ENCODE assay signal across 9 cellular contexts in genomic region chr9:133429641-133430161, GRCh38. TPM values are rescaled to one million over a fixed set of nuclear protein-coding genes. Genes with fewer than 3 reads are reported as not detected.
DNase-seq lines count a peak whose midpoint lies in the region; ATAC-seq and TF ChIP-seq lines count a peak whose summit lies in the region.
"Had no signal": no experiment of that assay in that cellular context is flagged by ENCODE, and none has a peak within 500 bp of the region (broad histone marks: within the 10 kb centered on the region; RNA-seq: fewer than 3 reads in every experiment).

No MANE protein-coding gene starts in this region.

- intact Hi-C loops in natural killer cell (cut with micrococcal nuclease), result no loop called here
- intact Hi-C loops in upper lobe of right lung (cut with DNase I), result no loop called here
- intact Hi-C loops in MCF 10A (cut with micrococcal nuclease), result no loop called here
- intact Hi-C loops in esophagus squamous epithelium (cut with DNase I), result no loop called here

- H3K27ac ChIP-seq in upper lobe of right lung (no peak overlapping the region), esophagus squamous epithelium (no peak overlapping the region)
- H3K27ac ChIP-seq: KMS-11 had no signal

- POLR2A ChIA-PET in activated naive CD8-positive, alpha-beta T cell treated with anti-CD3 and anti-CD28 coated beads, Interleukin-2, amount 10 ng/mL, durations not matched to agents 7 days and 5 days (lab: Charles Lee), result no interaction called here
- POLR2A ChIA-PET in MCF 10A (lab: Yijun Ruan, JAX), result no interaction called here

- no peak overlapping the region for H3K27ac Mint-ChIP-seq in natural killer cell
- H3K27ac Mint-ChIP-seq in natural killer cell treated with Interleukin-12 subunit alpha and Interleukin-12 subunit beta and Interleukin-15 and Interleukin-18, amount 100 ng/mL, for 72 hours, result no peak overlapping the region
- H3K27ac Mint-ChIP-seq in activated naive CD8-positive, alpha-beta T cell treated with anti-CD3 and anti-CD28 coated beads, Interleukin-2, amount 10 ng/mL, durations not matched to agents 7 days and 5 days, result no peak overlapping the region
- H3K27ac Mint-ChIP-seq in MCF 10A (ENCODE audit: low read depth, unreplicated experiment), result no peak overlapping the region

- H3K9me3 Mint-ChIP-seq in natural killer cell (no peaks in the 10 kb centered on the region), MCF 10A (ENCODE audit: unreplicated experiment) (no peaks in the 10 kb centered on the region)
- H3K9me3 Mint-ChIP-seq in natural killer cell treated with Interleukin-12 subunit alpha and Interleukin-12 subunit beta and Interleukin-15 and Interleukin-18, amount 100 ng/mL, for 72 hours, result no peaks in the 10 kb centered on the region
- no peaks in the 10 kb centered on the region for H3K9me3 Mint-ChIP-seq in activated naive CD8-positive, alpha-beta T cell treated with anti-CD3 and anti-CD28 coated beads, Interleukin-2, amount 10 ng/mL, durations not matched to agents 7 days and 5 days

- WGBS in esophagus squamous epithelium, 2 donors, result 42 to 53% methylated on average over 6 to 12 of the region's 49 CpGs

- no peaks in the 10 kb centered on the region for H3K9me3 ChIP-seq in upper lobe of right lung
- H3K9me3 ChIP-seq in esophagus squamous epithelium, result no peaks in the 10 kb centered on the region

- H3K4me1 ChIP-seq in upper lobe of right lung (peaks cover 3% of the 10 kb centered on the region), esophagus squamous epithelium (peaks cover 0 to 23% (median 9%) of the 10 kb centered on the region in 3 donors)

- H3K27me3 ChIP-seq in upper lobe of right lung (peaks cover 29% of the 10 kb centered on the region), esophagus squamous epithelium (peaks cover 0 to 49% (median 2%) of the 10 kb centered on the region in 4 donors)

- H3K36me3 Mint-ChIP-seq in natural killer cell (no peaks in the 10 kb centered on the region), MCF 10A (ENCODE audit: insufficient read depth, unreplicated experiment) (no peaks in the 10 kb centered on the region)
- H3K36me3 Mint-ChIP-seq in natural killer cell treated with Interleukin-12 subunit alpha and Interleukin-12 subunit beta and Interleukin-15 and Interleukin-18, amount 100 ng/mL, for 72 hours, result no peaks in the 10 kb centered on the region
- H3K36me3 Mint-ChIP-seq in activated naive CD8-positive, alpha-beta T cell treated with anti-CD3 and anti-CD28 coated beads, Interleukin-2, amount 10 ng/mL, durations not matched to agents 7 days and 5 days, result no peaks in the 10 kb centered on the region

- BruUV-seq in MCF 10A (replicated peaks; lab: Mats Ljungman, UMichigan), result no TSS peak

- H3K4me3 Mint-ChIP-seq in natural killer cell (peak overlapping the region; percentile 63), MCF 10A (ENCODE audit: unreplicated experiment) (no peak overlapping the region)
- no peak overlapping the region for H3K4me3 Mint-ChIP-seq in natural killer cell treated with Interleukin-12 subunit alpha and Interleukin-12 subunit beta and Interleukin-15 and Interleukin-18, amount 100 ng/mL, for 72 hours
- H3K4me3 Mint-ChIP-seq in activated naive CD8-positive, alpha-beta T cell treated with anti-CD3 and anti-CD28 coated beads, Interleukin-2, amount 10 ng/mL, durations not matched to agents 7 days and 5 days, result peak overlapping the region; percentile 39

- H3K36me3 ChIP-seq in upper lobe of right lung (no peaks in the 10 kb centered on the region), esophagus squamous epithelium (no peaks in the 10 kb centered on the region)

- peak in 1 of 3 donors; percentile 31 for ATAC-seq in natural killer cell
- no peak for ATAC-seq in natural killer cell treated with Interleukin-12 subunit alpha and Interleukin-12 subunit beta and Interleukin-15 and Interleukin-18, amount 100 ng/mL, for 72 hours
- peak; percentile 24 for ATAC-seq in activated naive CD8-positive, alpha-beta T cell treated with anti-CD3 and anti-CD28 coated beads, Interleukin-2, amount 10 ng/mL, durations not matched to agents 7 days and 5 days (ENCODE audit: low read depth)
- ATAC-seq in upper lobe of right lung, result peak; percentile 44

- H3K4me1 Mint-ChIP-seq in natural killer cell (peaks cover 0 to 6% of the 10 kb centered on the region in 2 donors), MCF 10A (ENCODE audit: insufficient read depth, unreplicated experiment) (no peaks in the 10 kb centered on the region)
- no peaks in the 10 kb centered on the region for H3K4me1 Mint-ChIP-seq in natural killer cell treated with Interleukin-12 subunit alpha and Interleukin-12 subunit beta and Interleukin-15 and Interleukin-18, amount 100 ng/mL, for 72 hours (ENCODE audit: low read depth in 2 of 2)
- peaks cover 4% of the 10 kb centered on the region for H3K4me1 Mint-ChIP-seq in activated naive CD8-positive, alpha-beta T cell treated with anti-CD3 and anti-CD28 coated beads, Interleukin-2, amount 10 ng/mL, durations not matched to agents 7 days and 5 days

- CTCF ChIA-PET in MCF 10A (lab: Yijun Ruan, JAX), result interaction anchor here (0.9 kb wide), 1 partner anchor 20 kb away, joined by 3 read pairs; no protein-coding TSS in a partner anchor

- no peak for DNase-seq in natural killer cell
- DNase-seq in natural killer cell treated with Interleukin-12 subunit alpha and Interleukin-12 subunit beta and Interleukin-15 and Interleukin-18, amount 100 ng/mL, for 72 hours (ENCODE audit: low spot score), result no peak
- DNase-seq in activated naive CD8-positive, alpha-beta T cell treated with anti-CD3 and anti-CD28 coated beads, Interleukin-2, amount 10 ng/mL, durations not matched to agents 7 days and 5 days, result peak; percentile 41
- DNase-seq in iPS-NIHi7 (ENCODE audit: extremely low spot score), result peak; percentile 95
- no peak for DNase-seq in upper lobe of right lung
- no peak for DNase-seq in MCF 10A (ENCODE audit: unreplicated experiment)
- no peak for DNase-seq in esophagus squamous epithelium (lab: John Stamatoyannopoulos, UW)
- no peak for DNase-seq in COLO829 (ENCODE audit: low spot score)

- H3K27me3 Mint-ChIP-seq in natural killer cell (ENCODE audit: low read depth in 2 of 2) (peaks cover 8 to 22% of the 10 kb centered on the region in 2 donors), MCF 10A (ENCODE audit: insufficient read depth, unreplicated experiment) (peaks cover 34% of the 10 kb centered on the region)
- peaks cover 2 to 11% of the 10 kb centered on the region in 2 donors for H3K27me3 Mint-ChIP-seq in natural killer cell treated with Interleukin-12 subunit alpha and Interleukin-12 subunit beta and Interleukin-15 and Interleukin-18, amount 100 ng/mL, for 72 hours
- peaks cover 34% of the 10 kb centered on the region for H3K27me3 Mint-ChIP-seq in activated naive CD8-positive, alpha-beta T cell treated with anti-CD3 and anti-CD28 coated beads, Interleukin-2, amount 10 ng/mL, durations not matched to agents 7 days and 5 days

- no peak for TF ChIP-seq CTCF in natural killer cell (IDR thresholded peaks at IDR 0.05)
- TF ChIP-seq CTCF in upper lobe of right lung (IDR thresholded peaks at IDR 0.05), result peak; percentile 11
- no peak for TF ChIP-seq CTCF in MCF 10A (IDR thresholded peaks at IDR 0.05; ENCODE audit: unreplicated experiment)
- peak in 3 of 6 experiments; percentile 11 to 16 (median 14) for TF ChIP-seq CTCF in esophagus squamous epithelium (IDR thresholded peaks at IDR 0.05)

- no peak for TF ChIP-seq POLR2A in esophagus squamous epithelium (IDR thresholded peaks at IDR 0.05)

- H3K4me3 ChIP-seq in upper lobe of right lung (no peak overlapping the region), esophagus squamous epithelium (no peak overlapping the region)

RNA-seq across cellular contexts. Expression of gene ADAMTS13, which starts 7.5 kb away (rescaled TPM):
- total RNA-seq in natural killer cell, result 1 to 10 TPM; 2.3 to 3.0 (median 2.8) TPM
- 1 to 10 TPM in 1 of 2 donors, under 1 TPM in 1; 0.67 to 1.1 TPM for total RNA-seq in natural killer cell treated with Interleukin-12 subunit alpha and Interleukin-12 subunit beta and Interleukin-15 and Interleukin-18, amount 100 ng/mL, for 72 hours
- 1 to 10 TPM; 3.2 to 3.5 TPM for total RNA-seq in activated naive CD8-positive, alpha-beta T cell treated with anti-CD3 and anti-CD28 coated beads, Interleukin-2, amount 10 ng/mL, durations not matched to agents 7 days and 5 days
- total RNA-seq in upper lobe of right lung, result 2.0 TPM
- total RNA-seq in MCF 10A (2022), result 4.1 and 6.1 TPM in 2 replicates
- total RNA-seq in esophagus squamous epithelium, result 1 to 10 TPM in 1 of 4 donors, under 1 TPM in 3; 0.21 to 2.5 (median 0.33) TPM

RNA-seq across cellular contexts. Expression of gene REXO4, which starts 11.9 kb away (rescaled TPM):
- total RNA-seq in natural killer cell (10 to 100 TPM; 14.2 to 21.6 (median 18.8) TPM), upper lobe of right lung (22.6 TPM), MCF 10A (2022) (26.0 and 38.1 TPM in 2 replicates), esophagus squamous epithelium (10 to 100 TPM; 21.5 to 26.0 (median 21.7) TPM)
- total RNA-seq in natural killer cell treated with Interleukin-12 subunit alpha and Interleukin-12 subunit beta and Interleukin-15 and Interleukin-18, amount 100 ng/mL, for 72 hours, result 10 to 100 TPM; 34.3 to 55.1 TPM
- total RNA-seq in activated naive CD8-positive, alpha-beta T cell treated with anti-CD3 and anti-CD28 coated beads, Interleukin-2, amount 10 ng/mL, durations not matched to agents 7 days and 5 days, result 10 to 100 TPM; 28.9 to 30.8 TPM

RNA-seq across cellular contexts. Expression of gene CACFD1, which starts 30.1 kb away (rescaled TPM):
- 1 to 10 TPM; 4.5 to 8.3 (median 5.4) TPM for total RNA-seq in natural killer cell
- 1 to 10 TPM; 2.4 to 7.0 TPM for total RNA-seq in natural killer cell treated with Interleukin-12 subunit alpha and Interleukin-12 subunit beta and Interleukin-15 and Interleukin-18, amount 100 ng/mL, for 72 hours
- 1 to 10 TPM; 2.2 to 2.3 TPM for total RNA-seq in activated naive CD8-positive, alpha-beta T cell treated with anti-CD3 and anti-CD28 coated beads, Interleukin-2, amount 10 ng/mL, durations not matched to agents 7 days and 5 days
- total RNA-seq in upper lobe of right lung, result 39.8 TPM
- total RNA-seq in MCF 10A (2022), result 1.5 and 3.4 TPM in 2 replicates
- 10 to 100 TPM in 1 of 4 donors, 1 to 10 TPM in 3; 5.9 to 13.7 (median 9.1) TPM for total RNA-seq in esophagus squamous epithelium

RNA-seq across cellular contexts. Expression of gene SLC2A6, which starts 49.2 kb away (rescaled TPM):
- total RNA-seq in natural killer cell, result 10 to 100 TPM in 2 of 3 donors, 1 to 10 TPM in 1; 5.0 to 20.1 (median 18.5) TPM
- total RNA-seq in natural killer cell treated with Interleukin-12 subunit alpha and Interleukin-12 subunit beta and Interleukin-15 and Interleukin-18, amount 100 ng/mL, for 72 hours, result 10 to 100 TPM; 15.0 to 42.3 TPM
- total RNA-seq in activated naive CD8-positive, alpha-beta T cell treated with anti-CD3 and anti-CD28 coated beads, Interleukin-2, amount 10 ng/mL, durations not matched to agents 7 days and 5 days, result 1 to 10 TPM; 6.3 to 7.1 TPM
- total RNA-seq in upper lobe of right lung, result 11.4 TPM
- 0.32 and 0.42 TPM in 2 replicates for total RNA-seq in MCF 10A (2022)
- total RNA-seq in esophagus squamous epithelium, result 1 to 10 TPM in 1 of 4 donors, under 1 TPM in 3; 0.42 to 1.1 (median 0.85) TPM

RNA-seq across cellular contexts. Expression of gene STKLD1, which starts 53.5 kb away (rescaled TPM):
- total RNA-seq in natural killer cell (1 to 10 TPM in 2 of 3 donors, under 1 TPM in 1; 0.53 to 2.9 (median 1.1) TPM), upper lobe of right lung (1.2 TPM), MCF 10A (2022) (1.3 TPM in 2 replicates), esophagus squamous epithelium (under 1 TPM in 1 of 4 donors, not detected in 3; 0.38 TPM)
- total RNA-seq in natural killer cell treated with Interleukin-12 subunit alpha and Interleukin-12 subunit beta and Interleukin-15 and Interleukin-18, amount 100 ng/mL, for 72 hours, result under 1 TPM in 1 of 2 donors, not detected in 1; 0.19 TPM
- under 1 TPM; 0.17 to 0.91 TPM for total RNA-seq in activated naive CD8-positive, alpha-beta T cell treated with anti-CD3 and anti-CD28 coated beads, Interleukin-2, amount 10 ng/mL, durations not matched to agents 7 days and 5 days

Comparison
In these comparisons a context has a peak if more than half of its experiments do, and no peak if none do; other contexts are left out.
1. H3K4me3 Mint-ChIP-seq: peak in natural killer cell (single experiment) and activated naive CD8-positive, alpha-beta T cell treated with anti-CD3 and anti-CD28 coated beads, Interleukin-2, amount 10 ng/mL, durations not matched to agents 7 days and 5 days (single experiment); none in natural killer cell treated with Interleukin-12 subunit alpha and Interleukin-12 subunit beta and Interleukin-15 and Interleukin-18, amount 100 ng/mL, for 72 hours (single experiment) and MCF 10A (single experiment).
2. ATAC-seq: peak in activated naive CD8-positive, alpha-beta T cell treated with anti-CD3 and anti-CD28 coated beads, Interleukin-2, amount 10 ng/mL, durations not matched to agents 7 days and 5 days (single experiment) and upper lobe of right lung (single experiment); none in natural killer cell treated with Interleukin-12 subunit alpha and Interleukin-12 subunit beta and Interleukin-15 and Interleukin-18, amount 100 ng/mL, for 72 hours (0 of 2).
3. DNase-seq: peak in activated naive CD8-positive, alpha-beta T cell treated with anti-CD3 and anti-CD28 coated beads, Interleukin-2, amount 10 ng/mL, durations not matched to agents 7 days and 5 days (single experiment) and iPS-NIHi7 (single experiment); none in natural killer cell (single experiment), natural killer cell treated with Interleukin-12 subunit alpha and Interleukin-12 subunit beta and Interleukin-15 and Interleukin-18, amount 100 ng/mL, for 72 hours (single experiment), upper lobe of right lung (single experiment), MCF 10A (single experiment), esophagus squamous epithelium (single experiment) and COLO829 (single experiment).